In genomic region chr19:18171605-18172327, GRCh38 we compare ENCODE assay signal across 1 cellular context.
TF ChIP-seq lines count a peak whose summit lies in the region.

No MANE protein-coding gene starts in this region.

TF ChIP-seq in GM12878, 131 proteins besides CTCF, POLR2A, EP300 and RAD21:
- TF ChIP-seq BACH1 (IDR thresholded peaks at IDR 0.05; ENCODE audit: borderline replicate concordance) = peak; percentile 51
- no peak; the same call in 1 of the 2 replicates for TF ChIP-seq NFXL1 (IDR thresholded peaks at IDR 0.05; ENCODE audit: borderline replicate concordance)
- TF ChIP-seq TBL1XR1 (IDR thresholded peaks at IDR 0.05; ENCODE audit: low read depth, low read length) = no peak
- no peak for TF ChIP-seq SUPT20H (IDR thresholded peaks at IDR 0.05; ENCODE audit: borderline replicate concordance, control insufficient read depth, low read depth, low read length)
- TF ChIP-seq SMARCA5 (IDR thresholded peaks at IDR 0.05) = peak; percentile 76
- TF ChIP-seq POU2F2 (IDR thresholded peaks at IDR 0.05; ENCODE audit: borderline replicate concordance, low read depth, low read length) = no peak
- TF ChIP-seq ZNF217 (IDR thresholded peaks at IDR 0.05) = peak; percentile 77
- 0 out of 4 replicates have a peak, but pooled peaks of 1 of the 2 experiments have one; percentile 6 for TF ChIP-seq BHLHE40 (IDR thresholded peaks at IDR 0.05; ENCODE audit: borderline replicate concordance in 1 of 2, low read depth in 2 of 2, low read length in 1 of 2)
- TF ChIP-seq IKZF1 (conservative IDR thresholded peaks at IDR 0.05) = no peak
- no peak for TF ChIP-seq CHD4 (IDR thresholded peaks at IDR 0.05)
- TF ChIP-seq HSF1 (IDR thresholded peaks at IDR 0.05; ENCODE audit: low read depth, low read length) = no peak
- no peak for TF ChIP-seq IRF4 (IDR thresholded peaks at IDR 0.05; ENCODE audit: low read depth, low read length)
- no peak for TF ChIP-seq E2F8 (IDR thresholded peaks at IDR 0.05; ENCODE audit: low read depth, partially characterized antibody)
- TF ChIP-seq ETV6 (conservative IDR thresholded peaks at IDR 0.05 in 1 of 2, IDR thresholded peaks at IDR 0.05 in 1 of 2; ENCODE audit: borderline replicate concordance in 1 of 2, low read depth in 1 of 2) = no peak
- TF ChIP-seq CREM (IDR thresholded peaks at IDR 0.05; ENCODE audit: low read depth) = peak; percentile 50; the same call in 1 of the 2 replicates
- no peak for TF ChIP-seq GABPA (IDR thresholded peaks at IDR 0.05; ENCODE audit: low read depth)
- TF ChIP-seq ZSCAN29 (IDR thresholded peaks at IDR 0.05) = no peak
- TF ChIP-seq EED (IDR thresholded peaks at IDR 0.05; ENCODE audit: low read depth) = no peak
- peak; percentile 21; the same call in 1 of the 2 replicates for TF ChIP-seq POLR2AphosphoS2 (IDR thresholded peaks at IDR 0.05; ENCODE audit: low read depth, low read length)
- no peak for TF ChIP-seq CEBPZ (IDR thresholded peaks at IDR 0.05; ENCODE audit: low read depth, low read length)
- peak; percentile 72; the same call in 1 of the 2 replicates for TF ChIP-seq ATF7 (IDR thresholded peaks at IDR 0.05; ENCODE audit: low read depth)
- peak; percentile 83 for TF ChIP-seq MLLT1 (IDR thresholded peaks at IDR 0.05)
- peak; percentile 21; the same call in 1 of the 2 replicates for TF ChIP-seq MAX (IDR thresholded peaks at IDR 0.05; ENCODE audit: low read depth, low read length)
- TF ChIP-seq JUNB (IDR thresholded peaks at IDR 0.05) = no peak
- peak; percentile 80; the same call in 1 of the 2 replicates for TF ChIP-seq NBN (IDR thresholded peaks at IDR 0.05)
- TF ChIP-seq HCFC1 (IDR thresholded peaks at IDR 0.05; ENCODE audit: low read length) = no peak
- peak; percentile 98 for TF ChIP-seq HDGF (IDR thresholded peaks at IDR 0.05)
- TF ChIP-seq CHD2 (IDR thresholded peaks at IDR 0.05; ENCODE audit: borderline replicate concordance, low read depth, low read length) = 0 out of 2 replicates have a peak, but pooled peaks have one; percentile 18
- no peak for TF ChIP-seq WRNIP1 (IDR thresholded peaks at IDR 0.05; ENCODE audit: borderline replicate concordance, low read depth, low read length)
- peak; percentile 83 for TF ChIP-seq ZNF687 (IDR thresholded peaks at IDR 0.05)
- TF ChIP-seq E4F1 (IDR thresholded peaks at IDR 0.05; ENCODE audit: borderline replicate concordance, partially characterized antibody) = no peak
